Comparison of ENCODE assay signal across 1 cellular context in genomic region chr1:111032295-111032897, GRCh38.
TF ChIP-seq lines count a peak whose summit lies in the region.

No MANE protein-coding gene starts in this region.

TF ChIP-seq in HCT116, 20 proteins besides CTCF, POLR2A, EP300 and RAD21 (continued from another document):
- TF ChIP-seq SP1 (IDR thresholded peaks at IDR 0.05; ENCODE audit: low read depth): no peak
- no peak for TF ChIP-seq POLR2AphosphoS5 (IDR thresholded peaks at IDR 0.05; ENCODE audit: low read depth, low read length)
- TF ChIP-seq SIN3A (IDR thresholded peaks at IDR 0.05; ENCODE audit: low read depth): no peak
- no peak for TF ChIP-seq EZH2 (IDR thresholded peaks at IDR 0.05)
- TF ChIP-seq EGR1 (IDR thresholded peaks at IDR 0.05; ENCODE audit: low read depth): no peak
- TF ChIP-seq ZFX (IDR thresholded peaks at IDR 0.05): no peak
TF ChIP-seq in HCT116: peak in this region for 0.
